19 cellular contexts compared by ENCODE assay signal in the genomic region with DNA sequence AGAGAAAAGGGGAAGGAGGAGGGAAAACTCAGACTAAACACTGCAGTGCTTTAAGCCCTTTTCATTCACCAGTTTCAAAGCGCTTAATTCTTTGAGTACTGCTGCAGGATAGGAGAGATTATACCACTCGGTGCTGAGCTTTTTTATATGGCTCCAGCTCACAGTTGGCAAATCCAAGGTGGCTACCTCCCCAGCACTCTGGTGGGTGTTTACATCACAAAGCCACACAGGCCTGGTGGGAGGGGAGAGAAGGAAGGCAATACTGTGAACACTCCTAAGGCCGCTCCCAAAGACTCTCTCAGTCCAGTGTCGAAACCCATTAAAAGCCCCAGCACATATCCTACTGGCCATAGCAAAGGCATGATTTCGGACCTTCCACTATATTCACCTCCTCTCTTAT.
"Had no signal": no experiment of that assay in that cellular context is flagged by ENCODE, and none has a peak within 500 bp of the region (broad histone marks: within the 10 kb centered on the region; RNA-seq: fewer than 3 reads in every experiment).

No MANE protein-coding gene starts in this region.

- DNase-seq: activated CD4-positive, alpha-beta T cell treated with anti-CD3 and anti-CD28 coated beads, Interleukin-2, amount 10 ng/mL, durations not matched to agents 7 days and 5 days; activated CD4-positive, CD25-positive, alpha-beta regulatory T cell; activated CD8-positive, alpha-beta memory T cell treated with anti-CD3 and anti-CD28 coated beads for 24 hours; activated naive CD4-positive, alpha-beta T cell treated with Interleukin-2 at 50 U/mL for 16 hours; effector memory CD8-positive, alpha-beta T cell; mucosa of descending colon; nucleus accumbens; posterior cingulate gyrus; stimulated activated CD4-positive, alpha-beta T cell treated with anti-CD3 and anti-CD28 coated beads, Interleukin-15, amount 100 ng/mL, for 24 hours; stimulated activated CD4-positive, alpha-beta T cell treated with anti-CD3 and anti-CD28 coated beads, Interleukin-4, amount 100 ng/mL, for 1 hour; stimulated activated naive CD4-positive, alpha-beta T cell; tibial artery had no signal

- H3K27ac ChIP-seq: ascending aorta, breast epithelium, epithelial cell of prostate, right atrium auricular region, tibial artery, vagina had no signal

- ATAC-seq: effector memory CD8-positive, alpha-beta T cell; mucosa of descending colon had no signal

- H3K4me1 Mint-ChIP-seq: activated CD4-positive, alpha-beta T cell treated with anti-CD3 and anti-CD28 coated beads, Interleukin-2, amount 10 ng/mL, durations not matched to agents 7 days and 5 days had no signal

- H3K4me1 ChIP-seq: ascending aorta, breast epithelium, vagina had no signal

- H3K27me3 ChIP-seq: ascending aorta, breast epithelium, right atrium auricular region, tibial artery, vagina had no signal

- H3K4me3 Mint-ChIP-seq: activated CD4-positive, alpha-beta T cell treated with anti-CD3 and anti-CD28 coated beads, Interleukin-2, amount 10 ng/mL, durations not matched to agents 7 days and 5 days; dendritic cell treated with granulocyte-macrophage colony-stimulating factor and Interleukin-4, amounts not matched to agents 40 ng/mL and 50 ng/mL, for 4 days; effector memory CD8-positive, alpha-beta T cell; naive thymus-derived CD4-positive, alpha-beta T cell had no signal

- H3K27ac Mint-ChIP-seq: activated CD4-positive, alpha-beta T cell treated with anti-CD3 and anti-CD28 coated beads, Interleukin-2, amount 10 ng/mL, durations not matched to agents 7 days and 5 days; dendritic cell treated with granulocyte-macrophage colony-stimulating factor and Interleukin-4, amounts not matched to agents 40 ng/mL and 50 ng/mL, for 4 days; effector memory CD8-positive, alpha-beta T cell; naive thymus-derived CD4-positive, alpha-beta T cell had no signal

- H3K36me3 ChIP-seq: ascending aorta, breast epithelium, right atrium auricular region, tibial artery, vagina had no signal

- H3K4me3 ChIP-seq: ascending aorta, breast epithelium, mucosa of descending colon, right atrium auricular region, tibial artery, vagina had no signal

- H3K9me3 ChIP-seq: ascending aorta, breast epithelium, mucosa of descending colon, right atrium auricular region, tibial artery, vagina had no signal

- H3K9me3 Mint-ChIP-seq: activated CD4-positive, alpha-beta T cell treated with anti-CD3 and anti-CD28 coated beads, Interleukin-2, amount 10 ng/mL, durations not matched to agents 7 days and 5 days; dendritic cell treated with granulocyte-macrophage colony-stimulating factor and Interleukin-4, amounts not matched to agents 40 ng/mL and 50 ng/mL, for 4 days; effector memory CD8-positive, alpha-beta T cell had no signal
